Comparison of ENCODE assay signal across 2 cellular contexts in the genomic region with DNA sequence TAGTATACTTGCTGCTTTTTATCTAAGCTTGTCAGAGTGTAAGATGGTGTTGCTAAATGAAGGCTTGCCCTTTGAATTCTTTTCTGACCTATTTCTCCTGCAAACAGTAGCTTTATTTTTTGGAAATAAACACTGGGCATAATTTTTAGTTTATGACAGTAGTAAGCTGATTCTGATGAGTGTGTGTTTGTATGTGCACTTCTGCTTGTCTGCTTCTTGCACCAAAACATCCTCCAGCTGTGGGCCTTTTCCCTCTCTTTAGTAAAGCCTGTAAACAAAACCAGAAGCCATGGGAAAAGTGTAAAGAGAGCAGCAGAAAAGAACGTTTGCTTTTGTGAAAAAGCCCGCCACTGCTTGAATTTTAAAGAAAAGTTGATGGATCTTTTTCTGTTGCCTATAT.
TF ChIP-seq lines count a peak whose summit lies in the region.

No MANE protein-coding gene starts in this region.

TF ChIP-seq in GM23338, 12 proteins besides CTCF, POLR2A, EP300 and RAD21 (continues in another document):
- TF ChIP-seq EZH2 (IDR thresholded peaks at IDR 0.05; ENCODE audit: low read depth, unreplicated experiment) = no peak
- no peak for TF ChIP-seq ZNF114 (CRISPR knock-in tag; IDR thresholded peaks at IDR 0.05)
- TF ChIP-seq, protein P1, sequence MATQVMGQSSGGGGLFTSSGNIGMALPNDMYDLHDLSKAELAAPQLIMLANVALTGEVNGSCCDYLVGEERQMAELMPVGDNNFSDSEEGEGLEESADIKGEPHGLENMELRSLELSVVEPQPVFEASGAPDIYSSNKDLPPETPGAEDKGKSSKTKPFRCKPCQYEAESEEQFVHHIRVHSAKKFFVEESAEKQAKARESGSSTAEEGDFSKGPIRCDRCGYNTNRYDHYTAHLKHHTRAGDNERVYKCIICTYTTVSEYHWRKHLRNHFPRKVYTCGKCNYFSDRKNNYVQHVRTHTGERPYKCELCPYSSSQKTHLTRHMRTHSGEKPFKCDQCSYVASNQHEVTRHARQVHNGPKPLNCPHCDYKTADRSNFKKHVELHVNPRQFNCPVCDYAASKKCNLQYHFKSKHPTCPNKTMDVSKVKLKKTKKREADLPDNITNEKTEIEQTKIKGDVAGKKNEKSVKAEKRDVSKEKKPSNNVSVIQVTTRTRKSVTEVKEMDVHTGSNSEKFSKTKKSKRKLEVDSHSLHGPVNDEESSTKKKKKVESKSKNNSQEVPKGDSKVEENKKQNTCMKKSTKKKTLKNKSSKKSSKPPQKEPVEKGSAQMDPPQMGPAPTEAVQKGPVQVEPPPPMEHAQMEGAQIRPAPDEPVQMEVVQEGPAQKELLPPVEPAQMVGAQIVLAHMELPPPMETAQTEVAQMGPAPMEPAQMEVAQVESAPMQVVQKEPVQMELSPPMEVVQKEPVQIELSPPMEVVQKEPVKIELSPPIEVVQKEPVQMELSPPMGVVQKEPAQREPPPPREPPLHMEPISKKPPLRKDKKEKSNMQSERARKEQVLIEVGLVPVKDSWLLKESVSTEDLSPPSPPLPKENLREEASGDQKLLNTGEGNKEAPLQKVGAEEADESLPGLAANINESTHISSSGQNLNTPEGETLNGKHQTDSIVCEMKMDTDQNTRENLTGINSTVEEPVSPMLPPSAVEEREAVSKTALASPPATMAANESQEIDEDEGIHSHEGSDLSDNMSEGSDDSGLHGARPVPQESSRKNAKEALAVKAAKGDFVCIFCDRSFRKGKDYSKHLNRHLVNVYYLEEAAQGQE (IDR thresholded peaks at IDR 0.05; ENCODE audit: unreplicated experiment) = no peak
- no peak for TF ChIP-seq NANOG (IDR thresholded peaks at IDR 0.05; ENCODE audit: borderline replicate concordance)
- TF ChIP-seq JUNB (IDR thresholded peaks at IDR 0.05; ENCODE audit: unreplicated experiment) = no peak
- TF ChIP-seq, protein P2, sequence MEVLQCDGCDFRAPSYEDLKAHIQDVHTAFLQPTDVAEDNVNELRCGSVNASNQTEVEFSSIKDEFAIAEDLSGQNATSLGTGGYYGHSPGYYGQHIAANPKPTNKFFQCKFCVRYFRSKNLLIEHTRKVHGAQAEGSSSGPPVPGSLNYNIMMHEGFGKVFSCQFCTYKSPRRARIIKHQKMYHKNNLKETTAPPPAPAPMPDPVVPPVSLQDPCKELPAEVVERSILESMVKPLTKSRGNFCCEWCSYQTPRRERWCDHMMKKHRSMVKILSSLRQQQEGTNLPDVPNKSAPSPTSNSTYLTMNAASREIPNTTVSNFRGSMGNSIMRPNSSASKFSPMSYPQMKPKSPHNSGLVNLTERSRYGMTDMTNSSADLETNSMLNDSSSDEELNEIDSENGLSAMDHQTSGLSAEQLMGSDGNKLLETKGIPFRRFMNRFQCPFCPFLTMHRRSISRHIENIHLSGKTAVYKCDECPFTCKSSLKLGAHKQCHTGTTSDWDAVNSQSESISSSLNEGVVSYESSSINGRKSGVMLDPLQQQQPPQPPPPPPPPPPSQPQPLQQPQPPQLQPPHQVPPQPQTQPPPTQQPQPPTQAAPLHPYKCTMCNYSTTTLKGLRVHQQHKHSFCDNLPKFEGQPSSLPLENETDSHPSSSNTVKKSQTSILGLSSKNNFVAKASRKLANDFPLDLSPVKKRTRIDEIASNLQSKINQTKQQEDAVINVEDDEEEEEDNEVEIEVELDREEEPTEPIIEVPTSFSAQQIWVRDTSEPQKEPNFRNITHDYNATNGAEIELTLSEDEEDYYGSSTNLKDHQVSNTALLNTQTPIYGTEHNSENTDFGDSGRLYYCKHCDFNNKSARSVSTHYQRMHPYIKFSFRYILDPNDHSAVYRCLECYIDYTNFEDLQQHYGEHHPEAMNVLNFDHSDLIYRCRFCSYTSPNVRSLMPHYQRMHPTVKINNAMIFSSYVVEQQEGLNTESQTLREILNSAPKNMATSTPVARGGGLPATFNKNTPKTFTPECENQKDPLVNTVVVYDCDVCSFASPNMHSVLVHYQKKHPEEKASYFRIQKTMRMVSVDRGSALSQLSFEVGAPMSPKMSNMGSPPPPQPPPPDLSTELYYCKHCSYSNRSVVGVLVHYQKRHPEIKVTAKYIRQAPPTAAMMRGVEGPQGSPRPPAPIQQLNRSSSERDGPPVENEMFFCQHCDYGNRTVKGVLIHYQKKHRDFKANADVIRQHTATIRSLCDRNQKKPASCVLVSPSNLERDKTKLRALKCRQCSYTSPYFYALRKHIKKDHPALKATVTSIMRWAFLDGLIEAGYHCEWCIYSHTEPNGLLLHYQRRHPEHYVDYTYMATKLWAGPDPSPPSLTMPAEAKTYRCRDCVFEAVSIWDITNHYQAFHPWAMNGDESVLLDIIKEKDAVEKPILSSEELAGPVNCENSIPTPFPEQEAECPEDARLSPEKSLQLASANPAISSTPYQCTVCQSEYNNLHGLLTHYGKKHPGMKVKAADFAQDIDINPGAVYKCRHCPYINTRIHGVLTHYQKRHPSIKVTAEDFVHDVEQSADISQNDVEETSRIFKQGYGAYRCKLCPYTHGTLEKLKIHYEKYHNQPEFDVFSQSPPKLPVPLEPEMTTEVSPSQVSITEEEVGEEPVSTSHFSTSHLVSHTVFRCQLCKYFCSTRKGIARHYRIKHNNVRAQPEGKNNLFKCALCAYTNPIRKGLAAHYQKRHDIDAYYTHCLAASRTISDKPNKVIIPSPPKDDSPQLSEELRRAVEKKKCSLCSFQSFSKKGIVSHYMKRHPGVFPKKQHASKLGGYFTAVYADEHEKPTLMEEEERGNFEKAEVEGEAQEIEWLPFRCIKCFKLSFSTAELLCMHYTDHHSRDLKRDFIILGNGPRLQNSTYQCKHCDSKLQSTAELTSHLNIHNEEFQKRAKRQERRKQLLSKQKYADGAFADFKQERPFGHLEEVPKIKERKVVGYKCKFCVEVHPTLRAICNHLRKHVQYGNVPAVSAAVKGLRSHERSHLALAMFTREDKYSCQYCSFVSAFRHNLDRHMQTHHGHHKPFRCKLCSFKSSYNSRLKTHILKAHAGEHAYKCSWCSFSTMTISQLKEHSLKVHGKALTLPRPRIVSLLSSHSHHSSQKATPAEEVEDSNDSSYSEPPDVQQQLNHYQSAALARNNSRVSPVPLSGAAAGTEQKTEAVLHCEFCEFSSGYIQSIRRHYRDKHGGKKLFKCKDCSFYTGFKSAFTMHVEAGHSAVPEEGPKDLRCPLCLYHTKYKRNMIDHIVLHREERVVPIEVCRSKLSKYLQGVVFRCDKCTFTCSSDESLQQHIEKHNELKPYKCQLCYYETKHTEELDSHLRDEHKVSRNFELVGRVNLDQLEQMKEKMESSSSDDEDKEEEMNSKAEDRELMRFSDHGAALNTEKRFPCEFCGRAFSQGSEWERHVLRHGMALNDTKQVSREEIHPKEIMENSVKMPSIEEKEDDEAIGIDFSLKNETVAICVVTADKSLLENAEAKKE (CRISPR knock-in tag; IDR thresholded peaks at IDR 0.05) = no peak
- TF ChIP-seq ZNF331 (CRISPR knock-in tag; IDR thresholded peaks at IDR 0.05; ENCODE audit: low read depth) = no peak
- TF ChIP-seq ETS1 (IDR thresholded peaks at IDR 0.05) = no peak
- TF ChIP-seq POLR2AphosphoS5 (IDR thresholded peaks at IDR 0.05; ENCODE audit: low read depth) = no peak
- TF ChIP-seq CREB1 (CRISPR knock-in tag; IDR thresholded peaks at IDR 0.05; ENCODE audit: low read depth) = no peak

TF ChIP-seq in GM12878, 131 proteins besides CTCF, POLR2A, EP300 and RAD21:
- TF ChIP-seq, protein P3, sequence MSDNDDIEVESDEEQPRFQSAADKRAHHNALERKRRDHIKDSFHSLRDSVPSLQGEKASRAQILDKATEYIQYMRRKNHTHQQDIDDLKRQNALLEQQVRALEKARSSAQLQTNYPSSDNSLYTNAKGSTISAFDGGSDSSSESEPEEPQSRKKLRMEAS (IDR thresholded peaks at IDR 0.05; ENCODE audit: low read depth, low read length) = no peak
- TF ChIP-seq RFX5 (IDR thresholded peaks at IDR 0.05; ENCODE audit: low read depth, low read length) (no peak), TCF12 (IDR thresholded peaks at IDR 0.05; ENCODE audit: low read depth, low read length) (no peak), ELK1 (IDR thresholded peaks at IDR 0.05; ENCODE audit: low read depth, low read length) (no peak), HDGF (IDR thresholded peaks at IDR 0.05) (no peak), E2F8 (IDR thresholded peaks at IDR 0.05; ENCODE audit: low read depth, partially characterized antibody) (no peak), MEF2B (IDR thresholded peaks at IDR 0.05; ENCODE audit: partially characterized antibody, poor library complexity, severe bottlenecking) (no peak), ZNF24 (IDR thresholded peaks at IDR 0.05) (no peak), SMAD5 (IDR thresholded peaks at IDR 0.05; ENCODE audit: low read depth) (no peak), CBFB (IDR thresholded peaks at IDR 0.05; ENCODE audit: low read depth) (no peak), TCF7 (IDR thresholded peaks at IDR 0.05; ENCODE audit: borderline replicate concordance) (no peak), CREB1 (IDR thresholded peaks at IDR 0.05; ENCODE audit: low read depth) (no peak), FOS (IDR thresholded peaks at IDR 0.05; ENCODE audit: borderline replicate concordance, extremely low read depth, insufficient read length) (no peak), RUNX3 (IDR thresholded peaks at IDR 0.05; ENCODE audit: low read length) (no peak), ZBED1 (IDR thresholded peaks at IDR 0.05; ENCODE audit: borderline replicate concordance) (no peak)
- TF ChIP-seq, protein P4, sequence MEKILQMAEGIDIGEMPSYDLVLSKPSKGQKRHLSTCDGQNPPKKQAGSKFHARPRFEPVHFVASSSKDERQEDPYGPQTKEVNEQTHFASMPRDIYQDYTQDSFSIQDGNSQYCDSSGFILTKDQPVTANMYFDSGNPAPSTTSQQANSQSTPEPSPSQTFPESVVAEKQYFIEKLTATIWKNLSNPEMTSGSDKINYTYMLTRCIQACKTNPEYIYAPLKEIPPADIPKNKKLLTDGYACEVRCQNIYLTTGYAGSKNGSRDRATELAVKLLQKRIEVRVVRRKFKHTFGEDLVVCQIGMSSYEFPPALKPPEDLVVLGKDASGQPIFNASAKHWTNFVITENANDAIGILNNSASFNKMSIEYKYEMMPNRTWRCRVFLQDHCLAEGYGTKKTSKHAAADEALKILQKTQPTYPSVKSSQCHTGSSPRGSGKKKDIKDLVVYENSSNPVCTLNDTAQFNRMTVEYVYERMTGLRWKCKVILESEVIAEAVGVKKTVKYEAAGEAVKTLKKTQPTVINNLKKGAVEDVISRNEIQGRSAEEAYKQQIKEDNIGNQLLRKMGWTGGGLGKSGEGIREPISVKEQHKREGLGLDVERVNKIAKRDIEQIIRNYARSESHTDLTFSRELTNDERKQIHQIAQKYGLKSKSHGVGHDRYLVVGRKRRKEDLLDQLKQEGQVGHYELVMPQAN (conservative IDR thresholded peaks at IDR 0.05) = no peak
- TF ChIP-seq, protein P5, sequence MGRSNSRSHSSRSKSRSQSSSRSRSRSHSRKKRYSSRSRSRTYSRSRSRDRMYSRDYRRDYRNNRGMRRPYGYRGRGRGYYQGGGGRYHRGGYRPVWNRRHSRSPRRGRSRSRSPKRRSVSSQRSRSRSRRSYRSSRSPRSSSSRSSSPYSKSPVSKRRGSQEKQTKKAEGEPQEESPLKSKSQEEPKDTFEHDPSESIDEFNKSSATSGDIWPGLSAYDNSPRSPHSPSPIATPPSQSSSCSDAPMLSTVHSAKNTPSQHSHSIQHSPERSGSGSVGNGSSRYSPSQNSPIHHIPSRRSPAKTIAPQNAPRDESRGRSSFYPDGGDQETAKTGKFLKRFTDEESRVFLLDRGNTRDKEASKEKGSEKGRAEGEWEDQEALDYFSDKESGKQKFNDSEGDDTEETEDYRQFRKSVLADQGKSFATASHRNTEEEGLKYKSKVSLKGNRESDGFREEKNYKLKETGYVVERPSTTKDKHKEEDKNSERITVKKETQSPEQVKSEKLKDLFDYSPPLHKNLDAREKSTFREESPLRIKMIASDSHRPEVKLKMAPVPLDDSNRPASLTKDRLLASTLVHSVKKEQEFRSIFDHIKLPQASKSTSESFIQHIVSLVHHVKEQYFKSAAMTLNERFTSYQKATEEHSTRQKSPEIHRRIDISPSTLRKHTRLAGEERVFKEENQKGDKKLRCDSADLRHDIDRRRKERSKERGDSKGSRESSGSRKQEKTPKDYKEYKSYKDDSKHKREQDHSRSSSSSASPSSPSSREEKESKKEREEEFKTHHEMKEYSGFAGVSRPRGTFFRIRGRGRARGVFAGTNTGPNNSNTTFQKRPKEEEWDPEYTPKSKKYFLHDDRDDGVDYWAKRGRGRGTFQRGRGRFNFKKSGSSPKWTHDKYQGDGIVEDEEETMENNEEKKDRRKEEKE (IDR thresholded peaks at IDR 0.05) = no peak
